ENCODE assay signal across 12 cellular contexts in the genomic region with DNA sequence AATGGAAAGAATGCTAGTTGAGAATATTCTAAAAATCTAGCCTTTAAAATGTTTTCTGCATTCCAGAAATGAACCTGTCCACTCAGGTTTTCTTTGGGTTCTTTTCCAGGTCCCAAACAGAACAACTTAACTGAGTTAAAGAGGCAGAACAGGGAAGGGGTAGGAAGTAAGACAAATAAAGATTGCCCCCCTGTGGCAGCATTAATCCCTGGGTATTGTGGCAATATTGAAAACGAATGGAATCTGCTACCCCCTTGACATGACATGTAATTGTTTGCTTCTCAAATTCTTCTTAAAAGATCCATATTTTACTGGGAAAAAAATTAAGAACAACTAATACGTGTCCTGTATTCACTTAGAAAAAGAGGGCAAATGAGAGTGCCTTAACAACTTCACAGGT. TPM values are rescaled to one million over a fixed set of nuclear protein-coding genes. Genes with fewer than 3 reads are reported as not detected.
DNase-seq lines count a peak whose midpoint lies in the region; ATAC-seq and TF ChIP-seq lines count a peak whose summit lies in the region.
"Had no signal": no experiment of that assay in that cellular context is flagged by ENCODE, and none has a peak within 500 bp of the region (broad histone marks: within the 10 kb centered on the region; RNA-seq: fewer than 3 reads in every experiment).

No MANE protein-coding gene starts in this region.

- TF ChIP-seq CTCF in AG10803 (conservative IDR thresholded peaks at IDR 0.05; ENCODE audit: low read length) (peak; percentile 44), liver (IDR thresholded peaks at IDR 0.05; ENCODE audit: low read depth, low read length, missing input control) (no peak)

- no peak for ATAC-seq in GM21515 (IDR thresholded peaks at IDR 0.05; ENCODE audit: unreplicated experiment)

- DNase-seq in AG10803 (ENCODE audit: low read depth) (peak; percentile 8), H7 (peak; percentile 47), adipocyte (ENCODE audit: low read depth) (peak; percentile 5), NCI-H187 (lab: John Stamatoyannopoulos, UW) (no peak), NCI-H526 treated with DMSO at 0.1 percent for 48 hours (lab: John Stamatoyannopoulos, UW) (no peak)
- no peak for DNase-seq in NK-92 treated with Interleukin-12 subunit alpha and Interleukin-12 subunit beta, amount 100 ng/mL, for 24 hours (lab: John Stamatoyannopoulos, UW)
- DNase-seq: activated CD8-positive, alpha-beta memory T cell treated with anti-CD3 and anti-CD28 coated beads, Interleukin-2, amount 50 U/mL, for 48 hours; colonic mucosa; GDM1; NCI-H1436 treated with DMSO at 0.1 percent for 48 hours had no signal

- no peak overlapping the region for H3K9ac ChIP-seq in adipocyte (ENCODE audit: low read length)
- H3K9ac ChIP-seq in liver (ENCODE audit: low read depth in 1 of 2, low read length in 2 of 2), result no peak overlapping the region

- H3K9me3 ChIP-seq in adipocyte (ENCODE audit: control insufficient read depth, low read length) (no peaks in the 10 kb centered on the region), liver (ENCODE audit: control insufficient read depth in 4 of 4, low read length in 3 of 4) (no peaks in the 10 kb centered on the region)
- H3K9me3 ChIP-seq: colonic mucosa had no signal

- H3K36me3 ChIP-seq in H7 (replicated peaks; ENCODE audit: control insufficient read depth, insufficient read depth, low read length), result peaks cover 7% of the 10 kb centered on the region
- peaks cover 78% of the 10 kb centered on the region for H3K36me3 ChIP-seq in adipocyte (ENCODE audit: control insufficient read depth, insufficient read depth, low read length, severe bottlenecking)
- H3K36me3 ChIP-seq in liver (ENCODE audit: control insufficient read depth in 4 of 4, insufficient read depth in 3 of 4, low read depth in 1 of 4, low read length in 3 of 4), result peaks cover 5 to 65% (median 40%) of the 10 kb centered on the region in 4 donors

- H3K4me1 ChIP-seq in adipocyte (ENCODE audit: control insufficient read depth, insufficient read depth, low read length), result no peaks in the 10 kb centered on the region
- H3K4me1 ChIP-seq in liver (ENCODE audit: control insufficient read depth in 4 of 4, insufficient read depth in 4 of 4, low read length in 3 of 4), result no peaks in the 10 kb centered on the region
- H3K4me1 ChIP-seq: colonic mucosa had no signal

- 59% methylated on average over 2 of the region's 2 CpGs for WGBS in liver

- no peak overlapping the region for H3K4me3 ChIP-seq in AG10803 (ENCODE audit: low read length)
- no peak overlapping the region for H3K4me3 ChIP-seq in H7 (ENCODE audit: insufficient read depth, low read depth, low read length)
- no peak overlapping the region for H3K4me3 ChIP-seq in adipocyte (ENCODE audit: low read length)
- H3K4me3 ChIP-seq in liver (ENCODE audit: low read depth in 1 of 3, low read length in 3 of 3), result no peak overlapping the region
- H3K4me3 ChIP-seq: colonic mucosa had no signal

- no peak overlapping the region for H3K27ac ChIP-seq in liver (ENCODE audit: low read depth in 1 of 2, low read length in 2 of 2)
- H3K27ac ChIP-seq: colonic mucosa had no signal

- H3K27me3 ChIP-seq in H7 (ENCODE audit: control insufficient read depth, insufficient read depth, low read length) (no peaks in the 10 kb centered on the region), adipocyte (replicated peaks; ENCODE audit: control insufficient read depth, insufficient read depth, low read length) (no peaks in the 10 kb centered on the region), liver (ENCODE audit: control insufficient read depth in 4 of 4, insufficient read depth in 4 of 4, low read length in 3 of 4) (no peaks in the 10 kb centered on the region)
- H3K27me3 ChIP-seq: colonic mucosa had no signal

- TF ChIP-seq RAD21 in liver (IDR thresholded peaks at IDR 0.05), result peak; percentile 52 to 62

TF ChIP-seq in liver, 16 proteins besides CTCF, POLR2A, EP300 and RAD21:
- TF ChIP-seq FOXA2 (IDR thresholded peaks at IDR 0.05) (no peak), EGR1 (IDR thresholded peaks at IDR 0.05; ENCODE audit: low read depth in 2 of 2) (no peak), RXRA (IDR thresholded peaks at IDR 0.05) (no peak), FOXA1 (IDR thresholded peaks at IDR 0.05) (no peak), TAF1 (conservative IDR thresholded peaks at IDR 0.05) (no peak), SP1 (IDR thresholded peaks at IDR 0.05) (no peak), HNF4A (conservative IDR thresholded peaks at IDR 0.05) (no peak), GABPA (IDR thresholded peaks at IDR 0.05 in 1 of 2, conservative IDR thresholded peaks at IDR 0.05 in 1 of 2) (no peak), NR2F2 (IDR thresholded peaks at IDR 0.05) (no peak), HNF4G (IDR thresholded peaks at IDR 0.05) (no peak), JUND (IDR thresholded peaks at IDR 0.05) (no peak), YY1 (IDR thresholded peaks at IDR 0.05) (no peak)
- TF ChIP-seq, protein P1, sequence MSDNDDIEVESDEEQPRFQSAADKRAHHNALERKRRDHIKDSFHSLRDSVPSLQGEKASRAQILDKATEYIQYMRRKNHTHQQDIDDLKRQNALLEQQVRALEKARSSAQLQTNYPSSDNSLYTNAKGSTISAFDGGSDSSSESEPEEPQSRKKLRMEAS (IDR thresholded peaks at IDR 0.05), result no peak
- TF ChIP-seq, protein P2, sequence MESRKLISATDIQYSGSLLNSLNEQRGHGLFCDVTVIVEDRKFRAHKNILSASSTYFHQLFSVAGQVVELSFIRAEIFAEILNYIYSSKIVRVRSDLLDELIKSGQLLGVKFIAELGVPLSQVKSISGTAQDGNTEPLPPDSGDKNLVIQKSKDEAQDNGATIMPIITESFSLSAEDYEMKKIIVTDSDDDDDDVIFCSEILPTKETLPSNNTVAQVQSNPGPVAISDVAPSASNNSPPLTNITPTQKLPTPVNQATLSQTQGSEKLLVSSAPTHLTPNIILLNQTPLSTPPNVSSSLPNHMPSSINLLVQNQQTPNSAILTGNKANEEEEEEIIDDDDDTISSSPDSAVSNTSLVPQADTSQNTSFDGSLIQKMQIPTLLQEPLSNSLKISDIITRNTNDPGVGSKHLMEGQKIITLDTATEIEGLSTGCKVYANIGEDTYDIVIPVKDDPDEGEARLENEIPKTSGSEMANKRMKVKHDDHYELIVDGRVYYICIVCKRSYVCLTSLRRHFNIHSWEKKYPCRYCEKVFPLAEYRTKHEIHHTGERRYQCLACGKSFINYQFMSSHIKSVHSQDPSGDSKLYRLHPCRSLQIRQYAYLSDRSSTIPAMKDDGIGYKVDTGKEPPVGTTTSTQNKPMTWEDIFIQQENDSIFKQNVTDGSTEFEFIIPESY (IDR thresholded peaks at IDR 0.05), result no peak
- TF ChIP-seq, protein P3, sequence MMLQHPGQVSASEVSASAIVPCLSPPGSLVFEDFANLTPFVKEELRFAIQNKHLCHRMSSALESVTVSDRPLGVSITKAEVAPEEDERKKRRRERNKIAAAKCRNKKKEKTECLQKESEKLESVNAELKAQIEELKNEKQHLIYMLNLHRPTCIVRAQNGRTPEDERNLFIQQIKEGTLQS (IDR thresholded peaks at IDR 0.05), result no peak
- TF ChIP-seq, protein P4, sequence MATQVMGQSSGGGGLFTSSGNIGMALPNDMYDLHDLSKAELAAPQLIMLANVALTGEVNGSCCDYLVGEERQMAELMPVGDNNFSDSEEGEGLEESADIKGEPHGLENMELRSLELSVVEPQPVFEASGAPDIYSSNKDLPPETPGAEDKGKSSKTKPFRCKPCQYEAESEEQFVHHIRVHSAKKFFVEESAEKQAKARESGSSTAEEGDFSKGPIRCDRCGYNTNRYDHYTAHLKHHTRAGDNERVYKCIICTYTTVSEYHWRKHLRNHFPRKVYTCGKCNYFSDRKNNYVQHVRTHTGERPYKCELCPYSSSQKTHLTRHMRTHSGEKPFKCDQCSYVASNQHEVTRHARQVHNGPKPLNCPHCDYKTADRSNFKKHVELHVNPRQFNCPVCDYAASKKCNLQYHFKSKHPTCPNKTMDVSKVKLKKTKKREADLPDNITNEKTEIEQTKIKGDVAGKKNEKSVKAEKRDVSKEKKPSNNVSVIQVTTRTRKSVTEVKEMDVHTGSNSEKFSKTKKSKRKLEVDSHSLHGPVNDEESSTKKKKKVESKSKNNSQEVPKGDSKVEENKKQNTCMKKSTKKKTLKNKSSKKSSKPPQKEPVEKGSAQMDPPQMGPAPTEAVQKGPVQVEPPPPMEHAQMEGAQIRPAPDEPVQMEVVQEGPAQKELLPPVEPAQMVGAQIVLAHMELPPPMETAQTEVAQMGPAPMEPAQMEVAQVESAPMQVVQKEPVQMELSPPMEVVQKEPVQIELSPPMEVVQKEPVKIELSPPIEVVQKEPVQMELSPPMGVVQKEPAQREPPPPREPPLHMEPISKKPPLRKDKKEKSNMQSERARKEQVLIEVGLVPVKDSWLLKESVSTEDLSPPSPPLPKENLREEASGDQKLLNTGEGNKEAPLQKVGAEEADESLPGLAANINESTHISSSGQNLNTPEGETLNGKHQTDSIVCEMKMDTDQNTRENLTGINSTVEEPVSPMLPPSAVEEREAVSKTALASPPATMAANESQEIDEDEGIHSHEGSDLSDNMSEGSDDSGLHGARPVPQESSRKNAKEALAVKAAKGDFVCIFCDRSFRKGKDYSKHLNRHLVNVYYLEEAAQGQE (IDR thresholded peaks at IDR 0.05), result no peak

RNA-seq across cellular contexts. Expression of a gene that starts 9.3 kb away (rescaled TPM):
- total RNA-seq in H7 (2014; rRNA removed; shearing (Covaris generic)), result 35.2 and 39.6 TPM in 2 replicates
- 10 to 100 TPM; 13.7 to 19.7 TPM for total RNA-seq in liver
- 10 to 100 TPM; 10.7 to 10.9 TPM for polyA plus RNA-seq in liver

RNA-seq across cellular contexts. Expression of a gene that starts 48.7 kb away (rescaled TPM):
- total RNA-seq in H7 (2014; rRNA removed; shearing (Covaris generic)), result 28.3 and 37.7 TPM in 2 replicates
- total RNA-seq in liver, result 10 to 100 TPM; 28.6 to 29.6 TPM
- polyA plus RNA-seq in liver, result 10 to 100 TPM; 10.3 to 11.8 TPM

RNA-seq across cellular contexts. Expression of a gene that starts 49.1 kb away (rescaled TPM):
- total RNA-seq in H7 (2014; rRNA removed; shearing (Covaris generic)), result 8.1 and 12.9 TPM in 2 replicates
- under 1 TPM in 1 of 2 donors, not detected in 1; 0.09 TPM for total RNA-seq in liver
- under 1 TPM; 0.03 to 0.04 TPM for polyA plus RNA-seq in liver

Comparison
In these comparisons a context has a peak if more than half of its experiments do, and no peak if none do; other contexts are left out.
1. DNase-seq: peak in AG10803 (single experiment), H7 (single experiment) and adipocyte (single experiment); none in NK-92 treated with Interleukin-12 subunit alpha and Interleukin-12 subunit beta, amount 100 ng/mL, for 24 hours (single experiment), NCI-H187 (0 of 2) and NCI-H526 treated with DMSO at 0.1 percent for 48 hours (single experiment).